8 cellular contexts compared by ENCODE assay signal in the genomic region with DNA sequence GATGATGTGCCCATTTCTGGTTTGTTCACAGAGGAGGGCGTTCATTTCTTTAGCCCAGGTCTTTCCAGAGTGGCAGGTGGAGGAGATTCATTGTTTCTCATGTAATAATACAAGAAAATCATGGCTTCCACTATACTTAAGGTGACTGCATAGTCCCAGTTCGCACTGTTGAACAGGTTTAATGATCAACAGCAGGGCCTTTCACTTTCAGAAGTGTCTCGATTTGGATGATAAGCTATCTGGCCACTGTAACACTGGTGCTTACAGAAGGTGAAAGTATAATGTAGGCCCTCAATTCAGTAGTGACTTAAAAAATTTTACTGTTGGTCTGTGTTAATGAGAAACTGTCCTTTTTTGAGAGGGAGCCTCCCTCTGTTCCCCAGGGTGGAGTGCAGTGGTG. TPM values are rescaled to one million over a fixed set of nuclear protein-coding genes. Genes with fewer than 3 reads are reported as not detected.
DNase-seq lines count a peak whose midpoint lies in the region; ATAC-seq and TF ChIP-seq lines count a peak whose summit lies in the region.

No MANE protein-coding gene starts in this region.

- 82% methylated on average over 3 of the region's 3 CpGs for WGBS in right cardiac atrium

- ATAC-seq in right cardiac atrium (no peak), Right ventricle myocardium superior (ENCODE audit: poor library complexity) (no peak), HG03097 (IDR thresholded peaks at IDR 0.05; ENCODE audit: low FRiP score, unreplicated experiment) (peak; percentile 55)

- H3K4me3 ChIP-seq in right cardiac atrium (ENCODE audit: low read length) (peak overlapping the region; percentile 87), adipocyte (ENCODE audit: low read length) (peak overlapping the region; percentile 94), neural cell (ENCODE audit: low read length) (peak overlapping the region; percentile 94)

- H3K79me2 ChIP-seq in neural cell (replicated peaks; ENCODE audit: insufficient read depth, low read length), result no peaks in the 10 kb centered on the region

- H3K27ac ChIP-seq in right cardiac atrium (ENCODE audit: low read length) (no peak overlapping the region), neural cell (ENCODE audit: low read length) (no peak overlapping the region)

- intact Hi-C loops in right cardiac atrium (cut with DNase I), result loop anchor here in 1 of 4 donors (5.0 kb wide), 1 partner anchor 83 kb away; the partner anchor contains the start of gene NPC1
- intact Hi-C loops in Right ventricle myocardium superior (cut with DNase I), result no loop called here

- H3K9me3 ChIP-seq in right cardiac atrium (ENCODE audit: control insufficient read depth, low read length) (no peaks in the 10 kb centered on the region), adipocyte (ENCODE audit: control insufficient read depth, low read length) (no peaks in the 10 kb centered on the region), neural cell (ENCODE audit: low read length) (no peaks in the 10 kb centered on the region)

- H4K20me1 ChIP-seq in neural cell (ENCODE audit: insufficient read depth), result no peaks in the 10 kb centered on the region

- H2AFZ ChIP-seq in neural cell (ENCODE audit: low read depth, low read length), result no peak overlapping the region

- no peaks in the 10 kb centered on the region for H3F3A ChIP-seq in neural cell (ENCODE audit: insufficient read depth, low read length, poor library complexity, severe bottlenecking)

- DNase-seq in right cardiac atrium, result no peak
- no peak for DNase-seq in Right ventricle myocardium superior
- DNase-seq in adipocyte (ENCODE audit: low read depth), result no peak
- DNase-seq in NCI-H226, result no peak
- no peak for DNase-seq in activated CD8-positive, alpha-beta memory T cell treated with anti-CD3 and anti-CD28 coated beads for 24 hours
- DNase-seq in foreskin melanocyte, result no peak

- H3K4me2 ChIP-seq in neural cell (ENCODE audit: low read length), result peak overlapping the region; percentile 68

- peaks cover 23% of the 10 kb centered on the region for H3K36me3 ChIP-seq in adipocyte (ENCODE audit: control insufficient read depth, insufficient read depth, low read length, severe bottlenecking)
- no peaks in the 10 kb centered on the region for H3K36me3 ChIP-seq in neural cell (ENCODE audit: insufficient read depth, low read length)

- TF ChIP-seq CTCF in neural cell (IDR thresholded peaks at IDR 0.05; ENCODE audit: poor library complexity, severe bottlenecking), result no peak

- H3K9me2 ChIP-seq in neural cell (ENCODE audit: insufficient read depth, low read length), result no peaks in the 10 kb centered on the region

- no peak for TF ChIP-seq EP300 in neural cell (conservative IDR thresholded peaks at IDR 0.05; ENCODE audit: poor library complexity, severe bottlenecking)

- H3K4me1 ChIP-seq in right cardiac atrium (ENCODE audit: control insufficient read depth, insufficient read depth, low read length) (peaks cover 3% of the 10 kb centered on the region), adipocyte (ENCODE audit: control insufficient read depth, insufficient read depth, low read length) (peaks cover 21% of the 10 kb centered on the region)

- H3K9ac ChIP-seq in adipocyte (ENCODE audit: low read length) (peak overlapping the region; percentile 94), neural cell (ENCODE audit: low read length) (no peak overlapping the region)

- H3K27me3 ChIP-seq in right cardiac atrium (ENCODE audit: control insufficient read depth, insufficient read depth) (no peaks in the 10 kb centered on the region), adipocyte (replicated peaks; ENCODE audit: control insufficient read depth, insufficient read depth, low read length) (no peaks in the 10 kb centered on the region), neural cell (ENCODE audit: insufficient read depth, low read depth, low read length) (no peaks in the 10 kb centered on the region)

- TF ChIP-seq RAD21 in neural cell (conservative IDR thresholded peaks at IDR 0.05), result no peak

TF ChIP-seq in neural cell, 6 proteins besides CTCF, POLR2A, EP300 and RAD21:
- TF ChIP-seq POLR2AphosphoS5 (IDR thresholded peaks at IDR 0.05) (no peak), MXI1 (conservative IDR thresholded peaks at IDR 0.05; ENCODE audit: poor library complexity, severe bottlenecking) (no peak), SMC3 (conservative IDR thresholded peaks at IDR 0.05; ENCODE audit: poor library complexity) (no peak), TAF1 (IDR thresholded peaks at IDR 0.05; ENCODE audit: low read depth) (no peak), REST (IDR thresholded peaks at IDR 0.05; ENCODE audit: borderline replicate concordance) (no peak), EZH2 (IDR thresholded peaks at IDR 0.05; ENCODE audit: borderline replicate concordance, insufficient read depth, low read length, poor library complexity, severe bottlenecking) (no peak)

RNA-seq across cellular contexts. Expression of gene RMC1, which starts 1.4 kb away (rescaled TPM):
- total RNA-seq in right cardiac atrium (10 to 100 TPM; 12.2 to 14.6 (median 13.8) TPM), Right ventricle myocardium superior (13.9 TPM)
- polyA plus RNA-seq in right cardiac atrium (17.6 TPM), neural cell (42.2 and 56.1 TPM in 2 replicates)
- 40.5 and 41.6 TPM in 2 replicates for polyA minus RNA-seq in neural cell

RNA-seq across cellular contexts. Expression of gene RIOK3, which starts 51.6 kb away (rescaled TPM):
- 10 to 100 TPM; 49.0 to 52.3 (median 50.8) TPM for total RNA-seq in right cardiac atrium
- 31.3 TPM for polyA plus RNA-seq in right cardiac atrium
- total RNA-seq in Right ventricle myocardium superior, result 51.5 TPM
- 73.0 and 109 TPM in 2 replicates for polyA plus RNA-seq in neural cell
- polyA minus RNA-seq in neural cell, result 100 and 109 TPM in 2 replicates
